13 cellular contexts compared by ENCODE assay signal in genomic region chr11:6771926-6772898, GRCh38. TPM values are rescaled to one million over a fixed set of nuclear protein-coding genes. Genes with fewer than 3 reads are reported as not detected.
A peak's percentile ranks its signal among the peaks of the same experiment; 100 is the strongest.
DNase-seq lines count a peak whose midpoint lies in the region; ATAC-seq, FAIRE-seq and TF ChIP-seq lines count a peak whose summit lies in the region.
"Had no signal": no experiment of that assay in that cellular context is flagged by ENCODE, and none has a peak within 500 bp of the region (broad histone marks: within the 10 kb centered on the region; RNA-seq: fewer than 3 reads in every experiment).

OR2AG2 (minus strand) TSS chr11:6771976; CDS start chr11:6768957, 3,019 bp downstream.

- H3K4me3 Mint-ChIP-seq in CD4-positive, alpha-beta memory T cell, result no peak within 1 kb of the TSS

- no peak within 1 kb of the TSS for H3K4me3 ChIP-seq in GM12878
- no peak within 1 kb of the TSS for H3K4me3 ChIP-seq in CD4-positive, alpha-beta memory T cell (ENCODE audit: low read length in 2 of 2)
- H3K4me3 ChIP-seq: body of pancreas had no signal

- ATAC-seq in GM21390 (IDR thresholded peaks at IDR 0.05; ENCODE audit: unreplicated experiment) (peak; percentile 89), HG03342 (IDR thresholded peaks at IDR 0.05; ENCODE audit: unreplicated experiment) (peak; percentile 98), GM12878 (peak; percentile 98), Right ventricle myocardium inferior (no peak)
- ATAC-seq: body of pancreas had no signal

- in situ Hi-C loops in GM13976 (cut with MboI; ENCODE audit: low sequenced_read_pairs, unreplicated experiment) (no loop called here), GM12878 (cut with MboI) (no loop called here)

- H3K4me1 Mint-ChIP-seq in CD4-positive, alpha-beta memory T cell, result no peaks in the 10 kb centered on the region

- BruUV-seq in GM12878 (replicated peaks; lab: Mats Ljungman, UMichigan), result no TSS peak

- peaks cover 0 to 5% of the 10 kb centered on the region in 2 donors for H3K27me3 Mint-ChIP-seq in CD4-positive, alpha-beta memory T cell

- no peaks in the 10 kb centered on the region for H3K9me3 Mint-ChIP-seq in CD4-positive, alpha-beta memory T cell

- CTCF ChIA-PET in GM12878 (lab: Yijun Ruan, JAX), result interaction anchor here (0.6 to 7.3 kb wide), 6 partner anchors 13 to 43 kb away, joined by 3 to 47 read pairs (median 6); no protein-coding TSS in a partner anchor
- CTCF ChIA-PET in CD4-positive, alpha-beta memory T cell (lab: Charles Lee; ENCODE audit: partially characterized antibody), result no interaction called here

- no peak within 1 kb of the TSS for H3K9ac ChIP-seq in GM12878 (ENCODE audit: control insufficient read depth, insufficient read depth, low read length)

- TF ChIP-seq EP300 in GM12878 (IDR thresholded peaks at IDR 0.05; ENCODE audit: borderline replicate concordance in 1 of 2, control insufficient read depth in 1 of 2, low read depth in 2 of 2, low read length in 2 of 2), result no peak

- SMC1A ChIA-PET in GM12878 (lab: Charles Lee; ENCODE audit: uncharacterized antibody, unreplicated experiment), result interaction anchor here (1.1 to 1.6 kb wide), 5 partner anchors 14 to 923 kb away, joined by 3 to 6 read pairs (median 5); no protein-coding TSS in a partner anchor

- H3K36me3 Mint-ChIP-seq in CD4-positive, alpha-beta memory T cell, result no peaks in the 10 kb centered on the region

- H3K27me3 ChIP-seq in GM12878 (replicated peaks in 1 of 2; ENCODE audit: control insufficient read depth in 2 of 2, insufficient read depth in 2 of 2, low read length in 1 of 2), result 0 out of 4 replicates have a peak, but pooled peaks cover 0 to 2% of the 10 kb centered on the region in 2 experiments
- H3K27me3 ChIP-seq in CD4-positive, alpha-beta memory T cell (ENCODE audit: insufficient read depth, low read length), result no peaks in the 10 kb centered on the region
- H3K27me3 ChIP-seq: body of pancreas had no signal

- H2AFZ ChIP-seq in GM12878 (ENCODE audit: control insufficient read depth, low read depth, low read length), result no peak within 1 kb of the TSS

- H3K4me2 ChIP-seq in GM12878 (ENCODE audit: control insufficient read depth, insufficient read depth), result no peak within 1 kb of the TSS

- H3K79me2 ChIP-seq in GM12878 (ENCODE audit: control insufficient read depth, insufficient read depth, low read length), result no peaks in the 10 kb centered on the region

- intact Hi-C loops in GM12878 (cut with micrococcal nuclease; ENCODE audit: unreplicated experiment) (no loop called here), Right ventricle myocardium inferior (cut with DNase I) (no loop called here)
- intact Hi-C loops in CD4-positive, alpha-beta memory T cell (cut with micrococcal nuclease), result no loop called here

- H3K4me1 ChIP-seq in GM12878 (ENCODE audit: control insufficient read depth, insufficient read depth, low read length), result no peaks in the 10 kb centered on the region; the same call in 1 of the 2 replicates
- H3K4me1 ChIP-seq in CD4-positive, alpha-beta memory T cell (ENCODE audit: insufficient read depth, low read length), result no peaks in the 10 kb centered on the region
- H3K4me1 ChIP-seq: body of pancreas had no signal

- RAD21 ChIA-PET in GM12878 (lab: Charles Lee; ENCODE audit: unreplicated experiment), result interaction anchor here (0.9 kb wide), 1 partner anchor 104 kb away, joined by 3 read pairs; no protein-coding TSS in a partner anchor

- H4K20me1 ChIP-seq in GM12878 (ENCODE audit: control insufficient read depth, insufficient read depth), result no peaks in the 10 kb centered on the region

- H3K9me3 ChIP-seq in GM12878 (replicated peaks; ENCODE audit: control insufficient read depth, insufficient read depth, low read length), result no peaks in the 10 kb centered on the region
- no peaks in the 10 kb centered on the region for H3K9me3 ChIP-seq in CD4-positive, alpha-beta memory T cell (ENCODE audit: control insufficient read depth in 1 of 2, low read length in 2 of 2)
- H3K9me3 ChIP-seq: body of pancreas had no signal

- peak within 1 kb of the TSS in 2 of 7 donors; percentile 31 to 73 for H3K27ac Mint-ChIP-seq in CD4-positive, alpha-beta memory T cell

- FAIRE-seq in GM12878 (lab: Jason Lieb, UNC), result peak; percentile 65

- POLR2A ChIA-PET in GM12878 (lab: Charles Lee), result interaction anchor here (0.6 to 1.1 kb wide), 2 partner anchors 25 to 185 kb away, joined by 3 read pairs; no protein-coding TSS in a partner anchor
- POLR2A ChIA-PET in CD4-positive, alpha-beta memory T cell (lab: Charles Lee; ENCODE audit: partially characterized antibody), result no interaction called here

- DNase-seq in GM13976 (ENCODE audit: low spot score) (peak; percentile 48), GM12878 (ENCODE audit: low read depth, low spot score) (peak; percentile 37), iPS-NIHi11 (ENCODE audit: low spot score) (no peak), Right ventricle myocardium inferior (ENCODE audit: missing footprints) (no peak)
- no peak for DNase-seq in stimulated activated CD4-positive, alpha-beta T cell treated with anti-CD3 and anti-CD28 coated beads, Interleukin-2, amount 100 ng/mL, for 48 hours
- DNase-seq in CD4-positive, alpha-beta memory T cell, result no peak
- DNase-seq: DND-41, WERI-Rb-1 had no signal

- H3K36me3 ChIP-seq in GM12878 (ENCODE audit: control insufficient read depth in 2 of 2, insufficient read depth in 2 of 2, low read length in 1 of 2), result no peaks in the 10 kb centered on the region
- no peaks in the 10 kb centered on the region for H3K36me3 ChIP-seq in CD4-positive, alpha-beta memory T cell (ENCODE audit: insufficient read depth, low read length)
- H3K36me3 ChIP-seq: WERI-Rb-1 had no signal

- no peak within 1 kb of the TSS for H3K27ac ChIP-seq in GM12878 (ENCODE audit: control insufficient read depth, insufficient read depth)
- no peak within 1 kb of the TSS for H3K27ac ChIP-seq in CD4-positive, alpha-beta memory T cell (ENCODE audit: low read depth, low read length)
- H3K27ac ChIP-seq: body of pancreas, WERI-Rb-1 had no signal

- WGBS in GM12878 (ENCODE audit: insufficient coverage, insufficient replicate concordance, low lambda C conversion rate, missing lambda C conversion rate), result 23% methylated on average over 4 of the region's 4 CpGs

- TF ChIP-seq RAD21 in GM12878 (IDR thresholded peaks at IDR 0.05; ENCODE audit: insufficient read depth, low read depth, low read length), result no peak

- no peak for TF ChIP-seq POLR2A in GM12878 (IDR thresholded peaks at IDR 0.05; ENCODE audit: low read depth, low read length)

- TF ChIP-seq CTCF in GM13976 (IDR thresholded peaks at IDR 0.05; ENCODE audit: borderline replicate concordance, control extremely low read depth, extremely low read depth, insufficient read depth, missing control alignments) (no peak), GM12878 (IDR thresholded peaks at IDR 0.05 in 2 of 3, conservative IDR thresholded peaks at IDR 0.05 in 1 of 3; ENCODE audit: control insufficient read depth in 2 of 3, extremely low read depth in 1 of 3, insufficient read depth in 1 of 3, low read depth in 3 of 3, low read length in 3 of 3) (no peak)

TF ChIP-seq in GM12878, 131 proteins besides CTCF, POLR2A, EP300 and RAD21 (continues in another document):
- TF ChIP-seq KDM1A (IDR thresholded peaks at IDR 0.05; ENCODE audit: borderline replicate concordance) (no peak), ZNF24 (IDR thresholded peaks at IDR 0.05) (peak; percentile 52; the same call in 1 of the 2 replicates), PKNOX1 (IDR thresholded peaks at IDR 0.05) (peak; percentile 48), TBL1XR1 (IDR thresholded peaks at IDR 0.05; ENCODE audit: low read depth, low read length) (no peak), SPI1 (IDR thresholded peaks at IDR 0.05; ENCODE audit: borderline replicate concordance, insufficient read depth, low read depth, low read length) (peak; percentile 93), HDAC2 (IDR thresholded peaks at IDR 0.05) (no peak), BHLHE40 (IDR thresholded peaks at IDR 0.05; ENCODE audit: borderline replicate concordance in 1 of 2, low read depth in 2 of 2, low read length in 1 of 2) (peak in 1 of 2 experiments; percentile 23; a peak in 1 of 4 replicates), SP1 (IDR thresholded peaks at IDR 0.05; ENCODE audit: low read depth, low read length) (no peak), FOXK2 (IDR thresholded peaks at IDR 0.05) (no peak), ZNF384 (IDR thresholded peaks at IDR 0.05; ENCODE audit: borderline replicate concordance, low read depth, low read length) (no peak), RB1 (IDR thresholded peaks at IDR 0.05; ENCODE audit: borderline replicate concordance) (no peak), JUNB (IDR thresholded peaks at IDR 0.05) (no peak), TCF12 (IDR thresholded peaks at IDR 0.05; ENCODE audit: low read depth, low read length) (0 out of 2 replicates have a peak, but pooled peaks have one; percentile 15), WRNIP1 (IDR thresholded peaks at IDR 0.05; ENCODE audit: borderline replicate concordance, low read depth, low read length) (no peak)

RNA-seq across cellular contexts. Expression of gene OR2AG2, which starts in this region (rescaled TPM):
- total RNA-seq in GM12878 (2013; cell fraction: nucleolus; rRNA removed), result 3.2 and 3.5 TPM in 2 replicates
- total RNA-seq in GM12878 (2014; rRNA removed) (0.06 and 0.16 TPM in 2 replicates), GM12878 (2014; rRNA removed; fragmentation: Illumina TruSeq; extraction: Trizol) (0.05 and 0.09 TPM in 2 replicates), GM12878 (2021) (not detected in 2 replicates), Right ventricle myocardium inferior (not detected)
- not detected for polyA plus RNA-seq in GM12878 (2011; ENCODE audit: low read depth)
- polyA plus RNA-seq in GM12878 (2011; rRNA removed) (0.08 and 0.10 TPM in 2 replicates), GM12878 (2014; fragmentation: Illumina TruSeq; extraction: Trizol) (0.01 and 0.10 TPM in 2 replicates), GM12878 (2014; fragmentation: Nextera tagmentation; extraction: Ambion mirVana) (not detected), GM12878 (2014; rRNA removed) (not detected in 2 replicates), GM12878 (2016; fragmentation: Nextera tagmentation; extraction: Ambion mirVana) (not detected)
- 0.23 and 0.30 TPM in 2 replicates for polyA plus RNA-seq in GM12878 (2011; cell fraction: cytosol; rRNA removed)
- 0.18 and 0.25 TPM in 2 replicates for polyA plus RNA-seq in GM12878 (2011; cell fraction: nucleus; rRNA removed)
- polyA plus RNA-seq in GM12878 (2012), result 0.03 TPM in 1 of 2 replicates, not detected in the other
- polyA minus RNA-seq in GM12878 (2011; rRNA and poly(A)+ RNA removed), result 1.8 and 3.2 TPM in 2 replicates
- not detected in 2 replicates for polyA minus RNA-seq in GM12878 (2011; cell fraction: cytosol; rRNA and poly(A)+ RNA removed)
- polyA minus RNA-seq in GM12878 (2011; cell fraction: nucleus; rRNA and poly(A)+ RNA removed), result 1.8 and 2.1 TPM in 2 replicates
- total RNA-seq in CD4-positive, alpha-beta memory T cell, result not detected
- not detected for polyA plus RNA-seq in CD4-positive, alpha-beta memory T cell
- total RNA-seq: LHCN-M2, skeletal muscle tissue had no signal

Comparison
In these comparisons a context has a peak if more than half of its experiments do, and no peak if none do; other contexts are left out.
1. DNase-seq: peak in GM13976 (single experiment) and GM12878 (single experiment); none in iPS-NIHi11 (single experiment), stimulated activated CD4-positive, alpha-beta T cell treated with anti-CD3 and anti-CD28 coated beads, Interleukin-2, amount 100 ng/mL, for 48 hours (0 of 2), Right ventricle myocardium inferior (single experiment) and CD4-positive, alpha-beta memory T cell (0 of 5).